19 cellular contexts compared by ENCODE assay signal in genomic region chr12:130506844-130507243, GRCh38.
"Had no signal": no experiment of that assay in that cellular context is flagged by ENCODE, and none has a peak within 500 bp of the region (broad histone marks: within the 10 kb centered on the region; RNA-seq: fewer than 3 reads in every experiment).

No MANE protein-coding gene starts in this region.

- ATAC-seq: activated T-cell treated with anti-CD3 and anti-CD28 coated beads, Interleukin-2, amount 50 U/mL, for 72 hours; gastroesophageal sphincter; heart left ventricle; mucosa of descending colon; stimulated activated naive B cell treated with anti-CD40 and anti-IgM and Interleukin-4, amounts not matched to agents 10 μg/mL and 1 μg/mL and 100 μg/mL, for 72 hours had no signal

- H3K27ac ChIP-seq: adrenal gland, esophagus muscularis mucosa, gastroesophageal sphincter, heart left ventricle, left ventricle myocardium inferior, thyroid gland, VCaP had no signal

- DNase-seq: activated CD4-positive, alpha-beta T cell treated with anti-CD3 and anti-CD28 coated beads for 1 hour; activated effector memory CD4-positive, alpha-beta T cell treated with anti-CD3 and anti-CD28 coated beads, Interleukin-2, amount 50 U/mL, for 16 hours; activated naive CD4-positive, alpha-beta T cell treated with anti-CD3 and anti-CD28 coated beads, Interleukin-2, amount 50 U/mL, for 16 hours; activated T-cell treated with anti-CD3 and anti-CD28 coated beads, Interleukin-2, amount 50 U/mL, for 72 hours; adrenal gland; cerebellar nuclear complex; effector CD8-positive, alpha-beta T cell; heart left ventricle; kidney glomerular epithelial cell; left ventricle myocardium inferior; mucosa of descending colon; naive B cell; retina; stimulated activated naive B cell treated with anti-CD40 and anti-IgM and Interleukin-4, amounts not matched to agents 10 μg/mL and 1 μg/mL and 100 μg/mL, for 72 hours; thyroid gland had no signal

- FAIRE-seq: bronchial epithelial cell had no signal
